ENCODE assay signal across 9 cellular contexts in the genomic region with DNA sequence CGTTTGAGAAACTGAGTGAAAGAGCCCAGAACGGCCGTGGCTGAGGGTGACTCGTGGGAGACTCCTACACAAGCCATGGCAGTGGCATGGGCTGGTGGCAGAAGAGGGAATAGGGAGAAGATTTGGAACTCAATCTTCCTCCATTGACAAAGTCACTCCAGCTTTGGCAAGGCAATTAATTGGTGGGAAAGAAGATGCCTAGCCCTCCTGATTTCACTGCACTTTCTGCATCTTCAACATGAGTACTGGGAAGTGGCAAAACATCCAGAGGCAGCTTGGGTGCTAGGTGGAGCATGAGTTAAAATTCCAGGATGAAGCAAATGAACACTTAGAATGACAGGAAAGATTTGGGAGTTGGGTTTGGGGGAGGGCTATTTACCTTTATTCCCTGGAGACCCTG. TPM values are rescaled to one million over a fixed set of nuclear protein-coding genes. Genes with fewer than 3 reads are reported as not detected.
A peak's percentile ranks its signal among the peaks of the same experiment; 100 is the strongest.
DNase-seq lines count a peak whose midpoint lies in the region; ATAC-seq and TF ChIP-seq lines count a peak whose summit lies in the region.
"Had no signal": no experiment of that assay in that cellular context is flagged by ENCODE, and none has a peak within 500 bp of the region (broad histone marks: within the 10 kb centered on the region; RNA-seq: fewer than 3 reads in every experiment).

No MANE protein-coding gene starts in this region.

- no peaks in the 10 kb centered on the region for H3K27me3 Mint-ChIP-seq in activated T-cell treated with anti-CD3 and anti-CD28 coated beads, Interleukin-2, amount 50 U/mL, for 4 hours (ENCODE audit: low read depth)
- H3K27me3 Mint-ChIP-seq in activated T-helper 17 cell treated with anti-CD3 and anti-CD28 coated beads, Interleukin-2, amount 50 U/mL, for 72 hours, result no peaks in the 10 kb centered on the region

- H3K27ac ChIP-seq in lower lobe of right lung, result peak overlapping the region; percentile 100
- peak overlapping the region; percentile 82 for H3K27ac ChIP-seq in thymus (ENCODE audit: low read depth)
- H3K27ac ChIP-seq: KMS-11 had no signal

- H3K4me1 ChIP-seq in lower lobe of right lung (peaks cover 48% of the 10 kb centered on the region), thymus (ENCODE audit: control insufficient read depth, insufficient read depth, low read length) (peaks cover 24% of the 10 kb centered on the region)

- no peaks in the 10 kb centered on the region for H3K36me3 ChIP-seq in lower lobe of right lung
- no peaks in the 10 kb centered on the region for H3K36me3 ChIP-seq in thymus (ENCODE audit: control insufficient read depth, insufficient read depth)

- intact Hi-C loops in lower lobe of right lung (cut with DNase I), result no loop called here

- WGBS in thymus, result 64% methylated on average over 4 of the region's 4 CpGs

- peaks cover 16% of the 10 kb centered on the region for H3K36me3 Mint-ChIP-seq in activated T-cell treated with anti-CD3 and anti-CD28 coated beads, Interleukin-2, amount 50 U/mL, for 4 hours (ENCODE audit: insufficient read depth)
- peaks cover 40% of the 10 kb centered on the region for H3K36me3 Mint-ChIP-seq in activated T-helper 17 cell treated with anti-CD3 and anti-CD28 coated beads, Interleukin-2, amount 50 U/mL, for 72 hours (ENCODE audit: low read depth)

- H3K27ac Mint-ChIP-seq in activated T-helper 17 cell treated with anti-CD3 and anti-CD28 coated beads, Interleukin-2, amount 50 U/mL, for 72 hours, result peak overlapping the region; percentile 87

- H3K4me1 Mint-ChIP-seq in activated T-cell treated with anti-CD3 and anti-CD28 coated beads, Interleukin-2, amount 50 U/mL, for 4 hours (ENCODE audit: low read depth), result peaks cover 45% of the 10 kb centered on the region
- peaks cover 29% of the 10 kb centered on the region for H3K4me1 Mint-ChIP-seq in activated T-helper 17 cell treated with anti-CD3 and anti-CD28 coated beads, Interleukin-2, amount 50 U/mL, for 72 hours

- TF ChIP-seq CTCF in lower lobe of right lung (IDR thresholded peaks at IDR 0.05), result no peak

- no peak for ATAC-seq in activated T-cell treated with anti-CD3 and anti-CD28 coated beads, Interleukin-2, amount 50 U/mL, for 4 hours
- ATAC-seq in activated T-helper 17 cell treated with anti-CD3 and anti-CD28 coated beads, Interleukin-2, amount 50 U/mL, for 72 hours (replicated peaks), result no peak
- ATAC-seq in lower lobe of right lung (no peak), GM18519 (IDR thresholded peaks at IDR 0.05; ENCODE audit: low FRiP score, unreplicated experiment) (no peak)

- H3K4me3 ChIP-seq in lower lobe of right lung (peak overlapping the region; percentile 94), thymus (ENCODE audit: low read length) (no peak overlapping the region)

- H3K9me3 ChIP-seq in lower lobe of right lung (no peaks in the 10 kb centered on the region), thymus (ENCODE audit: control insufficient read depth) (no peaks in the 10 kb centered on the region)

- H3K27me3 ChIP-seq in lower lobe of right lung (ENCODE audit: low read depth) (no peaks in the 10 kb centered on the region), thymus (ENCODE audit: control insufficient read depth, insufficient read depth) (no peaks in the 10 kb centered on the region)

- no peaks in the 10 kb centered on the region for H3K9me3 Mint-ChIP-seq in activated T-cell treated with anti-CD3 and anti-CD28 coated beads, Interleukin-2, amount 50 U/mL, for 4 hours
- H3K9me3 Mint-ChIP-seq in activated T-helper 17 cell treated with anti-CD3 and anti-CD28 coated beads, Interleukin-2, amount 50 U/mL, for 72 hours, result no peaks in the 10 kb centered on the region

- peak overlapping the region; percentile 96 for H3K4me3 Mint-ChIP-seq in activated T-cell treated with anti-CD3 and anti-CD28 coated beads, Interleukin-2, amount 50 U/mL, for 4 hours
- peak overlapping the region; percentile 85 for H3K4me3 Mint-ChIP-seq in activated T-helper 17 cell treated with anti-CD3 and anti-CD28 coated beads, Interleukin-2, amount 50 U/mL, for 72 hours

- no peak for DNase-seq in activated T-cell treated with anti-CD3 and anti-CD28 coated beads, Interleukin-2, amount 50 U/mL, for 4 hours
- DNase-seq in activated T-cell treated with anti-CD3 and anti-CD28 coated beads, Interleukin-2, amount 50 U/mL, for 1 hour, result no peak
- DNase-seq in lower lobe of right lung (no peak), EL (no peak), COLO668 (lab: John Stamatoyannopoulos, UW; ENCODE audit: unreplicated experiment) (no peak)

RNA-seq across cellular contexts. Expression of gene TGFBR2, which starts 1.4 kb away (rescaled TPM):
- total RNA-seq in activated T-cell treated with anti-CD3 and anti-CD28 coated beads, Interleukin-2, amount 50 U/mL, for 4 hours, result 100 to 1,000 TPM; 104 to 114 (median 111) TPM
- total RNA-seq in activated T-helper 17 cell treated with anti-CD3 and anti-CD28 coated beads, Interleukin-2, amount 50 U/mL, for 72 hours, result 10 to 100 TPM; 51.2 to 63.2 TPM
- 289 TPM for total RNA-seq in lower lobe of right lung
- polyA plus RNA-seq in thymus, result 51.3 TPM
